Comparison of ENCODE assay signal across 13 cellular contexts in the genomic region with DNA sequence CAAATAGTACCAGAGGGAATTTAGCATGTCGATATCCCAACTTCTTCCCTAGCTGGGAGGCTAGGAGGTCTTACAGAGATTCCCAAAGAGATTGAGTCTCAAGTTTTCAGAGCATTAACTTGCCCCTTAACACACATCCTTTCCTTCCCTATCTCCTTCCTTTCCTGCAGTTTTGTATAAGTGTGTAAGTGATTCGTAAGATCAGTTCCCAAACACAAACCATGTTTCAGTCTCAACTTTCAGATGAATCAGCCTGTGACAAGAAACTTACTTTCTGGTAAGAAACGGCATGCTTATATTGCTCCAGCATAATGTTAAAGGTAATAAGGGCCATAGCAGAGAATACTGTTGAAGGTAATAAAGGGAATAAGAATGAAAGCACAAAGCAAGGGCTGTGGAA.
"Had no signal": no experiment of that assay in that cellular context is flagged by ENCODE, and none has a peak within 500 bp of the region (broad histone marks: within the 10 kb centered on the region; RNA-seq: fewer than 3 reads in every experiment).

No MANE protein-coding gene starts in this region.

- H3K4me1 Mint-ChIP-seq: stimulated activated naive CD8-positive, alpha-beta T cell treated with anti-CD3 and anti-CD28 coated beads, Interleukin-15, amount 100 ng/mL, for 72 hours had no signal

- H3K27ac ChIP-seq: cardiac muscle cell, left lung, psoas muscle, upper lobe of right lung had no signal

- H3K27me3 ChIP-seq: cardiac muscle cell, left lung, upper lobe of right lung had no signal

- H3K27me3 Mint-ChIP-seq: stimulated activated naive CD8-positive, alpha-beta T cell treated with anti-CD3 and anti-CD28 coated beads, Interleukin-15, amount 100 ng/mL, for 72 hours had no signal

- H3K4me3 Mint-ChIP-seq: neural crest cell; stimulated activated naive CD8-positive, alpha-beta T cell treated with anti-CD3 and anti-CD28 coated beads, Interleukin-15, amount 100 ng/mL, for 72 hours; T-helper 2 cell treated with Interferon-gamma antibody and Interleukin-4, amounts not matched to agents 5 μg/mL and 100 μg/mL, for 36 hours had no signal

- H3K4me3 ChIP-seq: cardiac muscle cell, left lung, psoas muscle, upper lobe of right lung had no signal

- H3K27ac Mint-ChIP-seq: activated naive CD4-positive, alpha-beta T cell treated with anti-CD3 and anti-CD28 coated beads, Interleukin-2, amount 50 U/mL, for 72 hours; stimulated activated naive CD8-positive, alpha-beta T cell treated with anti-CD3 and anti-CD28 coated beads, Interleukin-15, amount 100 ng/mL, for 72 hours; T-helper 2 cell treated with Interferon-gamma antibody and Interleukin-4, amounts not matched to agents 5 μg/mL and 100 μg/mL, for 36 hours had no signal

- H3K9me3 ChIP-seq: left lung, psoas muscle, upper lobe of right lung had no signal

- H3K36me3 Mint-ChIP-seq: activated naive CD4-positive, alpha-beta T cell treated with anti-CD3 and anti-CD28 coated beads, Interleukin-2, amount 50 U/mL, for 72 hours had no signal

- H3K4me1 ChIP-seq: left lung, psoas muscle, upper lobe of right lung had no signal

- H3K36me3 ChIP-seq: cardiac muscle cell, left lung, upper lobe of right lung had no signal

- DNase-seq: activated CD4-positive, alpha-beta T cell treated with anti-CD3 and anti-CD28 coated beads for 1 hour; activated CD4-positive, alpha-beta T cell treated with anti-CD3 and anti-CD28 coated beads, Interleukin-2, amount 50 U/mL, for 4 hours; activated gamma-delta T cell treated with Interleukin-2 at 50 U/mL for 16 hours; head of caudate nucleus; left lung; psoas muscle; right cardiac atrium; stimulated activated naive CD8-positive, alpha-beta T cell treated with anti-CD3 and anti-CD28 coated beads, Interleukin-15, amount 100 ng/mL, for 72 hours; upper lobe of right lung had no signal

- H3K9me3 Mint-ChIP-seq: neural crest cell; stimulated activated naive CD8-positive, alpha-beta T cell treated with anti-CD3 and anti-CD28 coated beads, Interleukin-15, amount 100 ng/mL, for 72 hours had no signal
